Comparison of ENCODE assay signal across 1 cellular context in the genomic region with DNA sequence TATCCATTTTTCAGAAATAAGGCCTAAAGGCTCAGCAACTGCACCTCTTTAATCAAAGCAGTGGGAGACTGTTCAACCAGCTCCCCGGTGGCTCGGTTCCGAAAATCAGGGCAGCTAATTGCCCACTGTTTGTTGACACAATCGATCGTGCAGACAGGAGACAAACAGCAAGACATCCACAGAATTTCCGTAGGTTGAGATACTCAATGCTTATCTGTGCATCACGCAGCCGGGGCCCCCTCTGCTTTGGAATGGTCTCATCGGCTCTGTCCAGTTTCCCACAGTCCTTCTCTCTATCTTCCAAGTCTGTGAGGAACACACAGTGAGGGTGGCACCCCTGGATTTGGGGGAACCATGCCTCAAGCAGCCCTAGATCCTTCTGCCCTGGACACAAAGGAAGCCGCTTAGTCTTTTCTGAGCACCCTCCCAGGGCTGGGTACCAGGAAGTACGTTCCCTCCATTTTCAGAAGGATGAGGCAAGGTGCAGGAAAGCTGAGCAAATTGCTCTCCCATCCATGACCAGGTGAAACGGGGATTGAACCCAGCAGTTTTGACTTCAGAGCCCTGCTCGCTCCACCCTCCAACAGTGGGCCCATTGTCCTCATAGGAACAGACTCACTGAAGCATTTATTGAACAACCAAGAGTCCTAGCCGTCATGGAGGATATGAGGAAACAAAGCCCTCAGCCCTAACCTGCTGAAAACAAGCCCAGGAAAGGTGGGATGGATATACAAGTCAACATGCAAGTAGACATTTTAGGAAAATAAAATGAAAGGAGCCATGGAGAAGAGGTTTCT.
TF ChIP-seq lines count a peak whose summit lies in the region.

No MANE protein-coding gene starts in this region.

TF ChIP-seq in HepG2, 621 proteins besides CTCF, POLR2A, EP300 and RAD21 (continued from another document and continues in another):
- TF ChIP-seq ETS1 (CRISPR knock-in tag; IDR thresholded peaks at IDR 0.05) (no peak), AKAP8 (CRISPR knock-in tag; IDR thresholded peaks at IDR 0.05) (peak; percentile 44; the same call in 1 of the 2 replicates), HHEX (CRISPR knock-in tag; IDR thresholded peaks at IDR 0.05) (peak; percentile 59; the same call in 1 of the 2 replicates), RARA (CRISPR knock-in tag; IDR thresholded peaks at IDR 0.05) (peak; percentile 69), RNF2 (conservative IDR thresholded peaks at IDR 0.05; ENCODE audit: low read depth) (no peak), ZNF550 (CRISPR knock-in tag; IDR thresholded peaks at IDR 0.05; ENCODE audit: borderline replicate concordance) (peak; percentile 28; the same call in 1 of the 2 replicates), ZFY (CRISPR knock-in tag; IDR thresholded peaks at IDR 0.05) (no peak), ZNF318 (CRISPR knock-in tag; IDR thresholded peaks at IDR 0.05) (no peak), HDAC1 (CRISPR knock-in tag; IDR thresholded peaks at IDR 0.05) (peak; percentile 85), ZNF34 (CRISPR knock-in tag; IDR thresholded peaks at IDR 0.05; ENCODE audit: borderline replicate concordance) (no peak), ZNF12 (CRISPR knock-in tag; IDR thresholded peaks at IDR 0.05) (no peak), NR2F2 (IDR thresholded peaks at IDR 0.05; ENCODE audit: borderline replicate concordance, low read depth) (peak; percentile 38; the same call in 1 of the 2 replicates), ZNF605 (CRISPR knock-in tag; IDR thresholded peaks at IDR 0.05) (peak; percentile 72; the same call in 1 of the 2 replicates), HIVEP1 (CRISPR knock-in tag; IDR thresholded peaks at IDR 0.05) (no peak), ZNF251 (CRISPR knock-in tag; IDR thresholded peaks at IDR 0.05) (no peak), NR2F6 (IDR thresholded peaks at IDR 0.05) (no peak), NR2F6 (CRISPR knock-in tag; IDR thresholded peaks at IDR 0.05) (peak; percentile 68), ZNF607 (CRISPR knock-in tag; IDR thresholded peaks at IDR 0.05; ENCODE audit: borderline replicate concordance) (no peak), TEAD3 (CRISPR knock-in tag; optimal IDR thresholded peaks at IDR 0.05; ENCODE audit: borderline replicate concordance) (peak; percentile 81), ARNT (IDR thresholded peaks at IDR 0.05) (no peak), NKX3-1 (CRISPR knock-in tag; IDR thresholded peaks at IDR 0.05) (0 out of 2 replicates have a peak, but pooled peaks have one; percentile 32), SMAD1 (CRISPR knock-in tag; IDR thresholded peaks at IDR 0.05; ENCODE audit: borderline replicate concordance, low read depth) (peak; percentile 63; the same call in 1 of the 2 replicates), ZNF225 (CRISPR knock-in tag; IDR thresholded peaks at IDR 0.05) (0 out of 2 replicates have a peak, but pooled peaks have one; percentile 49), SP4 (CRISPR knock-in tag; IDR thresholded peaks at IDR 0.05) (no peak), HNRNPL (IDR thresholded peaks at IDR 0.05; ENCODE audit: low read depth, low read length) (no peak), ZNF597 (CRISPR knock-in tag; IDR thresholded peaks at IDR 0.05) (no peak), ELF3 (CRISPR knock-in tag; IDR thresholded peaks at IDR 0.05) (peak; percentile 82), ETV6 (CRISPR knock-in tag; conservative IDR thresholded peaks at IDR 0.05) (no peak), ZNF274 (CRISPR knock-in tag; IDR thresholded peaks at IDR 0.05) (peak; percentile 61; the same call in 1 of the 2 replicates), ARID2 (CRISPR knock-in tag; IDR thresholded peaks at IDR 0.05; ENCODE audit: borderline replicate concordance) (no peak), ZNF674 (CRISPR knock-in tag; IDR thresholded peaks at IDR 0.05; ENCODE audit: low read depth) (no peak), ZNF792 (CRISPR knock-in tag; IDR thresholded peaks at IDR 0.05) (peak; percentile 67; the same call in 1 of the 2 replicates), MIXL1 (CRISPR knock-in tag; IDR thresholded peaks at IDR 0.05) (peak; percentile 98), THYN1 (CRISPR knock-in tag; IDR thresholded peaks at IDR 0.05; ENCODE audit: borderline replicate concordance, low read depth) (no peak), SRY (CRISPR knock-in tag; IDR thresholded peaks at IDR 0.05) (no peak), ZNF234 (CRISPR knock-in tag; conservative IDR thresholded peaks at IDR 0.05) (no peak), CCDC6 (CRISPR knock-in tag; IDR thresholded peaks at IDR 0.05) (peak; percentile 86), AGO2 (optimal IDR thresholded peaks at IDR 0.05; ENCODE audit: low read depth, low read length) (no peak), RFX3 (CRISPR knock-in tag; IDR thresholded peaks at IDR 0.05) (no peak), YEATS2 (CRISPR knock-in tag; IDR thresholded peaks at IDR 0.05; ENCODE audit: borderline replicate concordance) (no peak), UBTF (CRISPR knock-in tag; IDR thresholded peaks at IDR 0.05) (peak; percentile 70; the same call in 1 of the 2 replicates), ZUFSP (CRISPR knock-in tag; IDR thresholded peaks at IDR 0.05; ENCODE audit: borderline replicate concordance) (no peak), KLF11 (CRISPR knock-in tag; IDR thresholded peaks at IDR 0.05) (no peak), PRMT3 (CRISPR knock-in tag; IDR thresholded peaks at IDR 0.05; ENCODE audit: borderline replicate concordance, low read depth) (no peak), RXRB (CRISPR knock-in tag; IDR thresholded peaks at IDR 0.05; ENCODE audit: borderline replicate concordance) (peak; percentile 70), KDM2A (CRISPR knock-in tag; IDR thresholded peaks at IDR 0.05; ENCODE audit: borderline replicate concordance, low read depth) (peak; percentile 49; the same call in 1 of the 2 replicates)
